In the genomic region with DNA sequence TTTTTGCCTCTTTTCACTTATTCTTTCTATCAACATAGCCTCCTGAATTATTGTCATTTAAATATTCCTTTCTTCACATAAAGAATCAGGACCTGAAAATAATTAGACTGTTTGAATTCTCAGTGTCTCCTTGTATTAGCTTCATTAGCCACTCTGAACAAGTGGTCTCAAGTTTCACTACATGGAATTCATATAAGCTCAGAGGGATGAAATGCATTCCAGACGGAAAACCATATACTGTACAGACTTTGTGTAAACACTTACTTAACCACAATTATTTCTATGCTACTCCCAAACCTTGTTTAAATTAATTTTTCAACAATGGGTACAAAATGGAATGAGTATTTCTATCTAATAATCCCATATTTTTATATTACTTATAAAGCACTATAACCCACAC, we compare ENCODE assay signal across 13 cellular contexts. TPM values are rescaled to one million over a fixed set of nuclear protein-coding genes. Genes with fewer than 3 reads are reported as not detected.
DNase-seq lines count a peak whose midpoint lies in the region; ATAC-seq and TF ChIP-seq lines count a peak whose summit lies in the region.
"Had no signal": no experiment of that assay in that cellular context is flagged by ENCODE, and none has a peak within 500 bp of the region (broad histone marks: within the 10 kb centered on the region; RNA-seq: fewer than 3 reads in every experiment).

No MANE protein-coding gene starts in this region.

- H3K18ac ChIP-seq in mesendoderm (ENCODE audit: low read length), result no peak overlapping the region

- H3K56ac ChIP-seq in mesendoderm (ENCODE audit: low read length), result no peak overlapping the region

- H3K27me3 ChIP-seq in mesendoderm (ENCODE audit: insufficient read depth, low read length, poor library complexity), result no peaks in the 10 kb centered on the region

- H3K27ac ChIP-seq in mesendoderm (ENCODE audit: low read depth, low read length), result no peak overlapping the region
- H3K27ac ChIP-seq: A549, left ventricle myocardium inferior had no signal

- H4K8ac ChIP-seq in mesendoderm (ENCODE audit: low read depth, low read length), result no peak overlapping the region

- H4K5ac ChIP-seq in mesendoderm (ENCODE audit: low read length), result no peak overlapping the region

- no peak overlapping the region for H2BK5ac ChIP-seq in mesendoderm (ENCODE audit: low read length)

- H3K4ac ChIP-seq in mesendoderm (ENCODE audit: low read depth, low read length), result no peak overlapping the region

- no peak overlapping the region for H2BK15ac ChIP-seq in mesendoderm (replicated peaks; ENCODE audit: low read depth)

- no peak overlapping the region for H3K9ac ChIP-seq in mesendoderm (ENCODE audit: low read length)

- peak; percentile 75 for DNase-seq in NCI-H2171 treated with DMSO at 0.1 percent for 48 hours (lab: John Stamatoyannopoulos, UW)
- DNase-seq in NCI-H2171 (lab: John Stamatoyannopoulos, UW), result no peak
- DNase-seq in RPMI7951 (ENCODE audit: low read depth), result peak; percentile 48
- DNase-seq in fibroblast of pulmonary artery (ENCODE audit: low read depth), result peak; percentile 39
- no peak for DNase-seq in mesendoderm
- DNase-seq in GM19238 (ENCODE audit: insufficient read length, low spot score), result no peak
- no peak for DNase-seq in T-helper 2 cell
- DNase-seq: dermis blood vessel endothelial cell; left ventricle myocardium inferior; RPMI8226; stimulated activated CD4-positive, alpha-beta T cell treated with anti-CD3 and anti-CD28 coated beads, Interleukin-12 subunit alpha, Interleukin-12 subunit beta, amount 100 ng/mL, for 4 hours had no signal

- H3K4me1 ChIP-seq in mesendoderm (ENCODE audit: control insufficient read depth, low read depth, low read length), result peaks cover 3% of the 10 kb centered on the region
- H3K4me1 ChIP-seq: A549, left ventricle myocardium inferior had no signal

- H2BK120ac ChIP-seq in mesendoderm (ENCODE audit: low read depth, low read length), result no peak overlapping the region

- H3K23ac ChIP-seq in mesendoderm (ENCODE audit: low read length), result no peak overlapping the region

- TF ChIP-seq CTCF in fibroblast of pulmonary artery (IDR thresholded peaks at IDR 0.05; ENCODE audit: low read length, missing control alignments), result no peak

- no CpG with 5 or more reads among the region's 1 CpG for WGBS in mesendoderm (ENCODE audit: extremely low coverage, insufficient coverage, low lambda C conversion rate)

- no peak overlapping the region for H2AK5ac ChIP-seq in mesendoderm (ENCODE audit: low read length)

- no peak overlapping the region for H3K4me2 ChIP-seq in mesendoderm (ENCODE audit: low read length)
- H3K4me2 ChIP-seq: A549 had no signal

- H3K4me3 ChIP-seq in fibroblast of pulmonary artery (replicated peaks; ENCODE audit: low read depth, low read length) (no peak overlapping the region), mesendoderm (ENCODE audit: low read length) (no peak overlapping the region)
- H3K4me3 ChIP-seq: A549, left ventricle myocardium inferior had no signal

- H3K36me3 ChIP-seq in mesendoderm (ENCODE audit: control insufficient read depth, insufficient read depth, low read length), result no peaks in the 10 kb centered on the region
- H3K36me3 ChIP-seq: left ventricle myocardium inferior had no signal

- H3K79me1 ChIP-seq in mesendoderm (ENCODE audit: low read length), result peaks cover 7% of the 10 kb centered on the region

- peaks cover 15% of the 10 kb centered on the region for H3K79me2 ChIP-seq in mesendoderm (ENCODE audit: control insufficient read depth, insufficient read depth, low read length)

- no peak for ATAC-seq in HG03342 (IDR thresholded peaks at IDR 0.05; ENCODE audit: unreplicated experiment)
- ATAC-seq: A549 had no signal

RNA-seq across cellular contexts. Expression of a gene that starts 53.4 kb away (rescaled TPM):
- 131 and 163 TPM in 2 replicates for total RNA-seq in RPMI7951 (2014; rRNA removed; shearing (Covaris generic))
- polyA plus RNA-seq in mesendoderm (2013, experiment 1 of 2), result 32.8 TPM
- polyA plus RNA-seq in mesendoderm (2013, experiment 2 of 2), result 32.0 TPM

Comparison
In these comparisons a context has a peak if more than half of its experiments do, and no peak if none do; other contexts are left out.
1. DNase-seq: peak in NCI-H2171 treated with DMSO at 0.1 percent for 48 hours (single experiment), RPMI7951 (single experiment) and fibroblast of pulmonary artery (single experiment); none in NCI-H2171 (single experiment), mesendoderm (single experiment), GM19238 (single experiment) and T-helper 2 cell (0 of 5).